Comparison of ENCODE assay signal across 1 cellular context in genomic region chr21:37166733-37167132, GRCh38.
TF ChIP-seq lines count a peak whose summit lies in the region.

No MANE protein-coding gene starts in this region.

TF ChIP-seq in H1, 55 proteins besides CTCF, POLR2A, EP300 and RAD21:
- TF ChIP-seq EGR1 (IDR thresholded peaks at IDR 0.05; ENCODE audit: borderline replicate concordance, low read depth, low read length), result no peak
- no peak for TF ChIP-seq PHF8 (conservative IDR thresholded peaks at IDR 0.05; ENCODE audit: low read depth, low read length)
- no peak for TF ChIP-seq ASH2L (IDR thresholded peaks at IDR 0.05; ENCODE audit: low read length)
- no peak for TF ChIP-seq JUND (IDR thresholded peaks at IDR 0.05; ENCODE audit: low read length)
- no peak for TF ChIP-seq CREB1 (IDR thresholded peaks at IDR 0.05)
- no peak for TF ChIP-seq FOSL1 (IDR thresholded peaks at IDR 0.05; ENCODE audit: insufficient read depth, low read depth, low read length)
- TF ChIP-seq CEBPB (IDR thresholded peaks at IDR 0.05; ENCODE audit: low read depth, low read length), result no peak
- TF ChIP-seq CHD7 (IDR thresholded peaks at IDR 0.05; ENCODE audit: insufficient replicate concordance, low read length), result no peak
- no peak for TF ChIP-seq SAP30 (IDR thresholded peaks at IDR 0.05; ENCODE audit: insufficient read depth, insufficient replicate concordance, low read length)
- no peak for TF ChIP-seq SUZ12 (IDR thresholded peaks at IDR 0.05; ENCODE audit: low read length)
- TF ChIP-seq ATF3 (IDR thresholded peaks at IDR 0.05; ENCODE audit: insufficient read depth, low read depth, low read length), result no peak
- TF ChIP-seq SP4 (IDR thresholded peaks at IDR 0.05; ENCODE audit: low read length), result no peak
- no peak for TF ChIP-seq POLR2AphosphoS5 (IDR thresholded peaks at IDR 0.05; ENCODE audit: low read depth, low read length)
- no peak for TF ChIP-seq TBP (IDR thresholded peaks at IDR 0.05; ENCODE audit: low read depth, low read length)
- TF ChIP-seq CTBP2 (IDR thresholded peaks at IDR 0.05; ENCODE audit: borderline replicate concordance, insufficient read depth, insufficient read length, low read length), result no peak
- no peak for TF ChIP-seq KDM4A (IDR thresholded peaks at IDR 0.05; ENCODE audit: low read depth, low read length, severe bottlenecking)
- no peak for TF ChIP-seq CBX5 (IDR thresholded peaks at IDR 0.05; ENCODE audit: low read depth, low read length)
